In the genomic region with DNA sequence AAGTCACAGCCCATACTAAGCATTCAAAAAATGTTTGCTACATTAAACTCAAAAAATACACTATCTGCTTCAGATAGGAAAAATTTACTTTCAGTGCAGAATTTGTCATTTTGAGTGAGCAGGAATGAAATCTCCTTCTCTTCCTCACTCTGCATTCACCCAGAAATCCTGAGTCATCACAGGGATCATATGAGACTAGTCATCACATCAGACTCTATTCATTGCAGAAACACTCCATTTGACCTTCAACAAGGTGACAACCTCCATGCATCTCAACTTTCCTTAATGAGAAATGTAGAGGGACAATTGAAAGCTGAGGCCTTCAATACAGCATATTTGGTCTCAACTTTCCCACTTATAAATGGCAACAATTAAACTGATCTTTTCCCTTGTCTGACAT, we compare ENCODE assay signal across 17 cellular contexts.
A peak's percentile ranks its signal among the peaks of the same experiment; 100 is the strongest.
DNase-seq lines count a peak whose midpoint lies in the region; ATAC-seq and TF ChIP-seq lines count a peak whose summit lies in the region.
"Had no signal": no experiment of that assay in that cellular context is flagged by ENCODE, and none has a peak within 500 bp of the region (broad histone marks: within the 10 kb centered on the region; RNA-seq: fewer than 3 reads in every experiment).

No MANE protein-coding gene starts in this region.

- no peaks in the 10 kb centered on the region for H3K9me3 ChIP-seq in ascending aorta
- H3K9me3 ChIP-seq: esophagus squamous epithelium, ovary, thyroid gland had no signal

- H3K27me3 Mint-ChIP-seq in activated naive CD8-positive, alpha-beta T cell treated with anti-CD3 and anti-CD28 coated beads, Interleukin-2, amount 50 U/mL, for 24 hours: no peaks in the 10 kb centered on the region
- no peaks in the 10 kb centered on the region for H3K27me3 Mint-ChIP-seq in activated naive CD8-positive, alpha-beta T cell treated with anti-CD3 and anti-CD28 coated beads for 36 hours
- H3K27me3 Mint-ChIP-seq: central memory CD8-positive, alpha-beta T cell had no signal

- no peaks in the 10 kb centered on the region for H3K27me3 ChIP-seq in ascending aorta
- H3K27me3 ChIP-seq: esophagus squamous epithelium, ovary, thyroid gland had no signal

- intact Hi-C loops in ascending aorta (cut with DNase I): no loop called here

- TF ChIP-seq POLR2A in erythroblast (IDR thresholded peaks at IDR 0.05; ENCODE audit: low read length): no peak

- H3K27ac ChIP-seq in ascending aorta: no peak overlapping the region
- H3K27ac ChIP-seq: esophagus squamous epithelium, ovary, thyroid gland had no signal

- no peaks in the 10 kb centered on the region for H3K4me1 Mint-ChIP-seq in activated naive CD8-positive, alpha-beta T cell treated with anti-CD3 and anti-CD28 coated beads, Interleukin-2, amount 50 U/mL, for 24 hours
- no peaks in the 10 kb centered on the region for H3K4me1 Mint-ChIP-seq in activated naive CD8-positive, alpha-beta T cell treated with anti-CD3 and anti-CD28 coated beads for 36 hours
- H3K4me1 Mint-ChIP-seq: central memory CD8-positive, alpha-beta T cell had no signal

- no peak overlapping the region for H3K4me3 Mint-ChIP-seq in activated naive CD8-positive, alpha-beta T cell treated with anti-CD3 and anti-CD28 coated beads, Interleukin-2, amount 50 U/mL, for 24 hours
- no peak overlapping the region for H3K4me3 Mint-ChIP-seq in activated naive CD8-positive, alpha-beta T cell treated with anti-CD3 and anti-CD28 coated beads for 36 hours
- H3K4me3 Mint-ChIP-seq: activated CD8-positive, alpha-beta T cell treated with anti-CD3 and anti-CD28 coated beads, Interleukin-2, amount 10 ng/mL, durations not matched to agents 7 days and 5 days; central memory CD8-positive, alpha-beta T cell had no signal

- ATAC-seq in activated naive CD8-positive, alpha-beta T cell treated with anti-CD3 and anti-CD28 coated beads, Interleukin-2, amount 50 U/mL, for 24 hours: peak; percentile 40
- ATAC-seq in GM21619 (IDR thresholded peaks at IDR 0.05; ENCODE audit: unreplicated experiment): no peak
- ATAC-seq: activated CD8-positive, alpha-beta T cell treated with anti-CD3 and anti-CD28 coated beads, Interleukin-2, amount 10 ng/mL, durations not matched to agents 7 days and 5 days; Right ventricle myocardium inferior had no signal

- H3K4me3 ChIP-seq in fibroblast of the aortic adventitia (ENCODE audit: low read depth, low read length): no peak overlapping the region
- no peak overlapping the region for H3K4me3 ChIP-seq in ascending aorta
- H3K4me3 ChIP-seq: esophagus squamous epithelium, ovary, thyroid gland had no signal

- no peaks in the 10 kb centered on the region for H3K36me3 ChIP-seq in ascending aorta
- H3K36me3 ChIP-seq: esophagus squamous epithelium, ovary, thyroid gland had no signal

- H3K36me3 Mint-ChIP-seq in activated naive CD8-positive, alpha-beta T cell treated with anti-CD3 and anti-CD28 coated beads, Interleukin-2, amount 50 U/mL, for 24 hours (ENCODE audit: low read depth): peaks cover 1% of the 10 kb centered on the region
- H3K36me3 Mint-ChIP-seq in activated naive CD8-positive, alpha-beta T cell treated with anti-CD3 and anti-CD28 coated beads for 36 hours: peaks cover 2% of the 10 kb centered on the region

- no peak overlapping the region for H3K27ac Mint-ChIP-seq in activated naive CD8-positive, alpha-beta T cell treated with anti-CD3 and anti-CD28 coated beads, Interleukin-2, amount 50 U/mL, for 24 hours
- no peak overlapping the region for H3K27ac Mint-ChIP-seq in activated naive CD8-positive, alpha-beta T cell treated with anti-CD3 and anti-CD28 coated beads for 36 hours
- H3K27ac Mint-ChIP-seq: activated CD8-positive, alpha-beta T cell treated with anti-CD3 and anti-CD28 coated beads, Interleukin-2, amount 10 ng/mL, durations not matched to agents 7 days and 5 days had no signal

- no peaks in the 10 kb centered on the region for H3K4me1 ChIP-seq in ascending aorta
- H3K4me1 ChIP-seq: thyroid gland had no signal

- no peak for DNase-seq in activated naive CD8-positive, alpha-beta T cell treated with anti-CD3 and anti-CD28 coated beads, Interleukin-2, amount 50 U/mL, for 24 hours
- DNase-seq in activated naive CD8-positive, alpha-beta T cell treated with anti-CD3 and anti-CD28 coated beads for 36 hours: no peak
- DNase-seq in amniotic epithelial cell (ENCODE audit: low read depth) (peak; percentile 78), fibroblast of the aortic adventitia (ENCODE audit: low read depth) (peak; percentile 64), stromal cell of bone marrow (ENCODE audit: low read depth) (peak; percentile 64), ascending aorta (ENCODE audit: low spot score in 2 of 2) (no peak), erythroblast (lab: John Stamatoyannopoulos, UW) (no peak)
- DNase-seq: activated CD8-positive, alpha-beta T cell treated with anti-CD3 and anti-CD28 coated beads, Interleukin-2, amount 10 ng/mL, durations not matched to agents 7 days and 5 days; activated effector memory CD4-positive, alpha-beta T cell treated with anti-CD3 and anti-CD28 coated beads, Interleukin-2, amount 50 U/mL, for 16 hours; Calu3; esophagus squamous epithelium; KBM-7; ovary; thyroid gland had no signal

- TF ChIP-seq CTCF in fibroblast of the aortic adventitia (IDR thresholded peaks at IDR 0.05; ENCODE audit: insufficient read depth, low read length) (no peak), ascending aorta (IDR thresholded peaks at IDR 0.05) (no peak)

- no peaks in the 10 kb centered on the region for H3K9me3 Mint-ChIP-seq in activated naive CD8-positive, alpha-beta T cell treated with anti-CD3 and anti-CD28 coated beads, Interleukin-2, amount 50 U/mL, for 24 hours
- no peaks in the 10 kb centered on the region for H3K9me3 Mint-ChIP-seq in activated naive CD8-positive, alpha-beta T cell treated with anti-CD3 and anti-CD28 coated beads for 36 hours
- H3K9me3 Mint-ChIP-seq: central memory CD8-positive, alpha-beta T cell had no signal

Comparison
In these comparisons a context has a peak if more than half of its experiments do, and no peak if none do; other contexts are left out.
1. DNase-seq: peak in amniotic epithelial cell (single experiment), fibroblast of the aortic adventitia (single experiment) and stromal cell of bone marrow (single experiment); none in activated naive CD8-positive, alpha-beta T cell treated with anti-CD3 and anti-CD28 coated beads, Interleukin-2, amount 50 U/mL, for 24 hours (single experiment), activated naive CD8-positive, alpha-beta T cell treated with anti-CD3 and anti-CD28 coated beads for 36 hours (single experiment), ascending aorta (0 of 2) and erythroblast (0 of 2).